Comparison of ENCODE assay signal across 9 cellular contexts in the genomic region with DNA sequence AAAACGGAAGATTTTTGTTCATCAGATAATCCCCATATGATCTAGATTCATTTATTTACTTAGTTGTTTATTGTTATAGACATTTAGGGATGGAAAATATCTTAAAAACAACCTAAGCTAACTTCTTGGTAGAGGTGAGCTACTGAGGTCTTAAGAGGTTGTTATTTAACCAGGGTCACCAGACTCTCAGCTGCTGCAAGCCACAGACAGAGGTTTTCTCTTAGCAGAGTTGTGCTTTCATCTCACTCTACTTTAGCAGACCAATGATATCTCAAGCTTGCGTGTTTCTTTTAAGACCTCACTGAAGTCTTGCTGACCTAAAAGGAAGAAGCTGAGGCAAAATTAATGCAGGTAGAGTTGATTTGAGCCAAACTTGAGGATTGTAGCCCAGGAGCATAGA. TPM values are rescaled to one million over a fixed set of nuclear protein-coding genes. Genes with fewer than 3 reads are reported as not detected.
DNase-seq lines count a peak whose midpoint lies in the region; ATAC-seq and TF ChIP-seq lines count a peak whose summit lies in the region.
"Had no signal": no experiment of that assay in that cellular context is flagged by ENCODE, and none has a peak within 500 bp of the region (broad histone marks: within the 10 kb centered on the region; RNA-seq: fewer than 3 reads in every experiment).

No MANE protein-coding gene starts in this region.

- no peak overlapping the region for H3K4me3 ChIP-seq in lower lobe of right lung

- no peaks in the 10 kb centered on the region for H3K36me3 ChIP-seq in lower lobe of right lung

- H3K9me3 ChIP-seq in lower lobe of right lung, result no peaks in the 10 kb centered on the region

- peaks cover 62% of the 10 kb centered on the region for H3K4me1 ChIP-seq in lower lobe of right lung

- peak overlapping the region; percentile 74 for H3K27ac ChIP-seq in lower lobe of right lung

- no peaks in the 10 kb centered on the region for H3K27me3 ChIP-seq in lower lobe of right lung (ENCODE audit: low read depth)

- no peak for DNase-seq in lower lobe of right lung
- no peak for DNase-seq in GM19240 (ENCODE audit: insufficient read length, low spot score)
- DNase-seq in SW480 (ENCODE audit: low spot score), result no peak
- DNase-seq in GF-D8 (lab: John Stamatoyannopoulos, UW), result no peak
- no peak for DNase-seq in amniotic stem cell (lab: John Stamatoyannopoulos, UW)
- DNase-seq: DMS 273 treated with DMSO at 0.1 percent for 48 hours had no signal

- intact Hi-C loops in lower lobe of right lung (cut with DNase I), result no loop called here

- TF ChIP-seq CTCF in lower lobe of right lung (IDR thresholded peaks at IDR 0.05), result no peak

- peak; percentile 49 for ATAC-seq in GM18499 (IDR thresholded peaks at IDR 0.05; ENCODE audit: insufficient read depth, unreplicated experiment)
- ATAC-seq in GM21528 (IDR thresholded peaks at IDR 0.05; ENCODE audit: low FRiP score, unreplicated experiment), result peak; percentile 79
- peak; percentile 88 for ATAC-seq in HG03571 (IDR thresholded peaks at IDR 0.05; ENCODE audit: unreplicated experiment)
- peak in 1 of 2 donors; percentile 45 for ATAC-seq in lower lobe of right lung

RNA-seq across cellular contexts. Expression of a gene that starts 43.6 kb away (rescaled TPM):
- total RNA-seq in lower lobe of right lung, result 64.4 TPM
